ENCODE assay signal across 12 cellular contexts in the genomic region with DNA sequence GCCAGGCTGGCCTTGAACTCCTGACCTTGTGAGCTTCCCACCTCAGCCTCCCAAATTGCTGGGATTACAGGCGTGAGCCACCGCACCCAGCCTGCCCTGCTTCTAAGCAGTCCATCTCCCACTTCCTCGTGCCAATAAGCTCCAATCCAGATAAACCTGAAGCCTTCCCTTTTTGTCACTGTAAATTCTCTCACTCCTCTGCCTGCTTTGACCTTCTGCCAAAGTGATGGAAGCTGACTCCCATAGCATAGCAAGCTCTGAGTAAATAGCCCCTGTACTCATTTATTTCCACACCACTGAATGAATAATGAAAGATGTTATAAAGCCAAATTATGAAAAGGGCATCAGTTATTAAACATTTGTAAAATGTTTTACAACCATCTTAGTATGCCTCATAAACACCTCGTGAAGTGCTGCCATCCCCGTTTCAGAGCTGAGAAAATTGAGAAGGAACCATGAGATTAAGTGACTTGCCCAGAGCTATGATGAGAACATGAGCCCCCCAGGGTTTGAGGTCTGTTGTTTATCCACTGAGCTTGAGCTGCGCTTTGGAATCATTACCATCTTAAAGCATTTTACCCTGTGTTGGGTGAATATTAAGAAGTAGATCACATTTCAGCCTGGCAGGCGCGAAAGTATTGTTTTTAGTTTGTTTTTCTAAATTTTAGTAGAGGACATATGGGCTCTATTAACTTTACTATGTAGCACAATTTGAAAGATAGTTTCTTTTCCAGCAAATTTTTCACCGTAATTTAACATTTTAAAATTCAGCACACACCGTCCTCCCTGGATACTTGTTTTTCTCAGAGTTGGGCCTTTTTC. TPM values are rescaled to one million over a fixed set of nuclear protein-coding genes. Genes with fewer than 3 reads are reported as not detected.
A peak's percentile ranks its signal among the peaks of the same experiment; 100 is the strongest.
DNase-seq lines count a peak whose midpoint lies in the region; ATAC-seq and TF ChIP-seq lines count a peak whose summit lies in the region.
"Had no signal": no experiment of that assay in that cellular context is flagged by ENCODE, and none has a peak within 500 bp of the region (broad histone marks: within the 10 kb centered on the region; RNA-seq: fewer than 3 reads in every experiment).

No MANE protein-coding gene starts in this region.

- no peak for TF ChIP-seq CTCF in astrocyte of the spinal cord (IDR thresholded peaks at IDR 0.05; ENCODE audit: low read depth, low read length)

- peaks cover 2% of the 10 kb centered on the region for H3K9me3 ChIP-seq in iPS-18c (ENCODE audit: control insufficient read depth, insufficient read depth, low read length)

- DNase-seq in EH (ENCODE audit: low read depth) (peak; percentile 47), astrocyte of the spinal cord (ENCODE audit: low read depth, low spot score) (peak; percentile 29), sciatic nerve (ENCODE audit: low spot score) (no peak), activated gamma-delta T cell treated with Interleukin-2 at 50 U/mL for 16 hours (no peak), superior temporal gyrus (ENCODE audit: extremely low spot score) (no peak), NCI-H1048 (lab: John Stamatoyannopoulos, UW) (no peak), cerebellar nuclear complex (lab: John Stamatoyannopoulos, UW) (no peak)
- DNase-seq: activated CD8-positive, alpha-beta memory T cell treated with anti-CD3 and anti-CD28 coated beads, Interleukin-2, amount 50 U/mL, for 4 hours; MV-4-11; naive thymus-derived CD4-positive, alpha-beta T cell; stimulated activated CD8-positive, alpha-beta memory T cell treated with anti-CD3 and anti-CD28 coated beads, Interleukin-4, amount 100 ng/mL, for 48 hours had no signal

- intact Hi-C loops in sciatic nerve (cut with DNase I): loop anchor here (10.0 kb wide), 1 partner anchor 235 kb away; no protein-coding TSS in a partner anchor

- H3K4me3 ChIP-seq in astrocyte of the spinal cord (ENCODE audit: low read depth, low read length) (peak overlapping the region; percentile 0), iPS-18c (ENCODE audit: insufficient read depth, low read depth, low read length) (0 out of 2 replicates have a peak overlapping the region, but pooled peaks have one; percentile 3)

- ATAC-seq in sciatic nerve: peak; percentile 89
- ATAC-seq: naive thymus-derived CD4-positive, alpha-beta T cell had no signal

- in situ Hi-C loops in astrocyte of the spinal cord (cut with HindIII; ENCODE audit: low sequenced_read_pairs): no loop called here

RNA-seq across cellular contexts. Expression of a gene that starts 30.3 kb away (rescaled TPM):
- total RNA-seq in sciatic nerve: 19.8 TPM

RNA-seq across cellular contexts. Expression of a gene that starts 37.2 kb away (rescaled TPM):
- total RNA-seq in sciatic nerve: 35.8 TPM

RNA-seq across cellular contexts. Expression of a gene that starts 52.9 kb away (rescaled TPM):
- total RNA-seq in sciatic nerve: 56.1 TPM

Comparison
In these comparisons a context has a peak if more than half of its experiments do, and no peak if none do; other contexts are left out.
1. DNase-seq: peak in EH (single experiment) and astrocyte of the spinal cord (single experiment); none in sciatic nerve (single experiment), activated gamma-delta T cell treated with Interleukin-2 at 50 U/mL for 16 hours (single experiment), superior temporal gyrus (single experiment), NCI-H1048 (single experiment) and cerebellar nuclear complex (0 of 2).